In the genomic region with DNA sequence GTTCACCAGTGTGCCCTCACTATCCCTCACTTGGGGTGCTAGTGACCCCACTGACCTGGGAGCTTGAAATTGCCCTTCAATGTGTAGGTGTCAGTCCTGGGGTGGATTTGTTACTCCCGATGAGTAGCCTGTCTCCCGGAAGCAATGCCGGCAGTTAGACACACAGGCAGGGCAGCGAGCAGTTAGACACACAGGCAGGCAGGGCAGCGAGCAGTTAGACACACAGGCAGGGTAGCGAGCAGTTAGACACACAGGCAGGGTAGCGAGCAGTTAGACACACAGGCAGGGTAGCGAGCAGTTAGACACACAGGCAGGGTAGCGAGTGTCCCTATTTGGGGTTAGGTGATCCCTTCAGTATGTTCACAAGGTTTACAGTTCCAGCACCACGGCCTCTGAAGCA, we compare ENCODE assay signal across 21 cellular contexts. TPM values are rescaled to one million over a fixed set of nuclear protein-coding genes. Genes with fewer than 3 reads are reported as not detected.
DNase-seq lines count a peak whose midpoint lies in the region; FAIRE-seq and TF ChIP-seq lines count a peak whose summit lies in the region.
"Had no signal": no experiment of that assay in that cellular context is flagged by ENCODE, and none has a peak within 500 bp of the region (broad histone marks: within the 10 kb centered on the region; RNA-seq: fewer than 3 reads in every experiment).

No MANE protein-coding gene starts in this region.

- WGBS in esophagus squamous epithelium, 2 donors = 84 to 96% methylated on average over 9 to 10 of the region's 10 CpGs

- CTCF ChIA-PET in HEK293 (lab: Yijun Ruan, JAX) = interaction anchor here (2.1 kb wide), 1 partner anchor 21 kb away, joined by 7 read pairs; no protein-coding TSS in a partner anchor

- intact Hi-C loops in tibial artery (cut with DNase I; ENCODE audit: low total_unique reads) = no loop called here
- intact Hi-C loops in esophagus squamous epithelium (cut with DNase I) = no loop called here

- H3K27ac ChIP-seq in HEK293 (ENCODE audit: extremely low read depth, low read depth, low read length) = no peak overlapping the region
- no peak overlapping the region for H3K27ac ChIP-seq in tibial artery
- H3K27ac ChIP-seq in esophagus squamous epithelium = no peak overlapping the region

- no peak for TF ChIP-seq POLR2A in esophagus squamous epithelium (IDR thresholded peaks at IDR 0.05)

- peak; percentile 7 for FAIRE-seq in bronchial epithelial cell (lab: Jason Lieb, UNC)
- FAIRE-seq: A204.1, GM12878, GM18507, H1, HepG2, HTR-8/SVneo had no signal

- no peak overlapping the region for H3K4me3 ChIP-seq in HEK293 (ENCODE audit: low read depth, low read length)
- H3K4me3 ChIP-seq in bronchial epithelial cell (ENCODE audit: low read depth, low read length) = no peak overlapping the region
- H3K4me3 ChIP-seq in tibial artery = no peak overlapping the region
- no peak overlapping the region for H3K4me3 ChIP-seq in esophagus squamous epithelium
- H3K4me3 ChIP-seq: GM12878, HAP-1 had no signal

- no peaks in the 10 kb centered on the region for H3K27me3 ChIP-seq in bronchial epithelial cell (ENCODE audit: control insufficient read depth, insufficient read depth, low read length)
- peaks cover 0 to 26% of the 10 kb centered on the region in 2 donors for H3K27me3 ChIP-seq in tibial artery
- no peaks in the 10 kb centered on the region for H3K27me3 ChIP-seq in esophagus squamous epithelium

- POLR2A ChIA-PET in HEK293 (lab: Yijun Ruan, JAX) = no interaction called here

- no peaks in the 10 kb centered on the region for H3K36me3 ChIP-seq in HEK293 (ENCODE audit: control insufficient read depth in 2 of 2, insufficient read depth in 1 of 2, low read length in 2 of 2)
- H3K36me3 ChIP-seq in bronchial epithelial cell (ENCODE audit: control insufficient read depth, insufficient read depth, low read length) = no peaks in the 10 kb centered on the region
- H3K36me3 ChIP-seq in tibial artery = no peaks in the 10 kb centered on the region
- H3K36me3 ChIP-seq in esophagus squamous epithelium = no peaks in the 10 kb centered on the region
- H3K36me3 ChIP-seq: HAP-1 had no signal

- no peaks in the 10 kb centered on the region for H3K4me1 ChIP-seq in HEK293 (ENCODE audit: control insufficient read depth, insufficient read depth, low read length)
- H3K4me1 ChIP-seq in tibial artery = no peaks in the 10 kb centered on the region
- H3K4me1 ChIP-seq in esophagus squamous epithelium = peaks cover 0 to 30% (median 12%) of the 10 kb centered on the region in 3 donors
- H3K4me1 ChIP-seq: HAP-1 had no signal

- DNase-seq in bronchial epithelial cell (ENCODE audit: low read depth) = no peak
- DNase-seq in mesenteric fat pad (ENCODE audit: low spot score) = peak; percentile 47
- DNase-seq in tibial artery = peak; percentile 10 to 40
- no peak for DNase-seq in glomerular visceral epithelial cell (ENCODE audit: extremely low spot score)
- no peak for DNase-seq in esophagus squamous epithelium (lab: John Stamatoyannopoulos, UW)
- no peak for DNase-seq in activated gamma-delta T cell treated with Interleukin-2 at 50 U/mL for 16 hours
- DNase-seq: C1 segment of cervical spinal cord; Calu3; CD4-positive, alpha-beta T cell; DMS 273 treated with DMSO at 0.1 percent for 48 hours; HFFc6 had no signal

- H3K9me3 ChIP-seq in HEK293 (ENCODE audit: control insufficient read depth, insufficient read depth, low read depth, low read length) (no peaks in the 10 kb centered on the region), tibial artery (no peaks in the 10 kb centered on the region), esophagus squamous epithelium (no peaks in the 10 kb centered on the region)
- H3K9me3 ChIP-seq: HAP-1 had no signal

- TF ChIP-seq CTCF in HEK293 (tag by site-specific recombination; IDR thresholded peaks at IDR 0.05) (no peak), bronchial epithelial cell (IDR thresholded peaks at IDR 0.05; ENCODE audit: insufficient read depth, low read length, severe bottlenecking) (no peak), tibial artery (IDR thresholded peaks at IDR 0.05) (no peak), esophagus squamous epithelium (IDR thresholded peaks at IDR 0.05) (no peak)

TF ChIP-seq in HEK293, 187 proteins besides CTCF, POLR2A, EP300 and RAD21:
- TF ChIP-seq ZNF843 (tag by site-specific recombination; IDR thresholded peaks at IDR 0.05) (no peak), FEZF1 (tag by site-specific recombination; IDR thresholded peaks at IDR 0.05) (peak; percentile 21; the same call in 1 of the 2 replicates)

RNA-seq across cellular contexts. Expression of gene VWA2, which starts 44.0 kb away (rescaled TPM):
- total RNA-seq in bronchial epithelial cell (1.8 and 3.9 TPM in 2 replicates), mesenteric fat pad (0.19 TPM), esophagus squamous epithelium (1 to 10 TPM; 2.9 to 5.7 (median 4.9) TPM)
- total RNA-seq: B cell; CD4-positive, alpha-beta T cell; Daoy; GM12878; HepG2 had no signal

Comparison
In these comparisons a context has a peak if more than half of its experiments do, and no peak if none do; other contexts are left out.
1. DNase-seq: peak in mesenteric fat pad (single experiment) and tibial artery (2 of 2); none in bronchial epithelial cell (single experiment), glomerular visceral epithelial cell (single experiment), esophagus squamous epithelium (single experiment) and activated gamma-delta T cell treated with Interleukin-2 at 50 U/mL for 16 hours (single experiment).